ENCODE assay signal across 10 cellular contexts in the genomic region with DNA sequence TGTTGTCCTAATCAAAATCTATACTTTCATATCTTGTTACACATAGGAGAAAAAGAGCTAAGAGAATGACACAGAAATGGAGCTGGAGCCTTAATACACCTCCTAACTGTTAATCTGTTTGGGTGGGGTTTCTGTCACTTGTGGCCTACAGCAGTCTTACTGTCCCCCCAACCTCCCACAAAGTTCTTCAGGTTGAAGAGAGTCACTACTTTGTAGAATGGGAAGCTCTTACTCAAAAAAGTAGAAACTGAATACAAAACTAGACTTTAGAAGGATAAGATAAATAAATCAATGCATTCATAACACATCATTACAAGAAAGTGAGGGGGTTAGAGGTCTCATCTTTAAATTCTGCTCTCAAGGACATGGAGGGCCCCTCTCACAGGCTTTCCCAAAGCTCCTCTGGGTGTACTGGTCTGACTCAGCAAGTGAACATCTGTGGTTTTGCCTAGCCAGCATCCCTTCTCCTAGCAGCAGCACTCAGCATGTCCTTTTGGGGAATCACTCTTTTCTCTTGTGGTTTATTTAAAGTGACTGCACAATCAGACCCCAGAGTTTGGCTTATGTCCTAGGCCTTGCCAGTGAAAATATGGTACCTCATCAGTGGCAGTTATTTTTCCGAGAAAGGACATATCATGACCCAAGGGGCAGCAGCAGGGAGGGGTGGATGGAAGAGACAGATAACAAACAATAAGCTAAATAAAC. TPM values are rescaled to one million over a fixed set of nuclear protein-coding genes. Genes with fewer than 3 reads are reported as not detected.
DNase-seq lines count a peak whose midpoint lies in the region; ATAC-seq and TF ChIP-seq lines count a peak whose summit lies in the region.
"Had no signal": no experiment of that assay in that cellular context is flagged by ENCODE, and none has a peak within 500 bp of the region (broad histone marks: within the 10 kb centered on the region; RNA-seq: fewer than 3 reads in every experiment).

No MANE protein-coding gene starts in this region.

- H3K4me2 ChIP-seq in PC-9, result peak overlapping the region; percentile 6

- peaks cover 66% of the 10 kb centered on the region for H3K4me1 ChIP-seq in PC-9 (replicated peaks; ENCODE audit: insufficient read depth)

- H3K27me3 Mint-ChIP-seq in activated T-cell treated with anti-CD3 and anti-CD28 coated beads, Interleukin-2, amount 50 U/mL, for 4 hours (ENCODE audit: low read depth), result peaks cover 5% of the 10 kb centered on the region
- peaks cover 27% of the 10 kb centered on the region for H3K27me3 Mint-ChIP-seq in activated T-cell treated with anti-CD3 and anti-CD28 coated beads, Interleukin-2, amount 50 U/mL, for 24 hours
- no peaks in the 10 kb centered on the region for H3K27me3 Mint-ChIP-seq in stimulated activated memory B cell treated with anti-CD40 and anti-IgM and Interleukin-4, amounts not matched to agents 10 μg/mL and 1 μg/mL and 100 μg/mL, for 72 hours

- peaks cover 2% of the 10 kb centered on the region for H3K36me3 Mint-ChIP-seq in activated T-cell treated with anti-CD3 and anti-CD28 coated beads, Interleukin-2, amount 50 U/mL, for 4 hours (ENCODE audit: insufficient read depth)
- H3K36me3 Mint-ChIP-seq in activated T-cell treated with anti-CD3 and anti-CD28 coated beads, Interleukin-2, amount 50 U/mL, for 24 hours (ENCODE audit: low read depth), result no peaks in the 10 kb centered on the region
- H3K36me3 Mint-ChIP-seq in stimulated activated memory B cell treated with anti-CD40 and anti-IgM and Interleukin-4, amounts not matched to agents 10 μg/mL and 1 μg/mL and 100 μg/mL, for 72 hours, result no peaks in the 10 kb centered on the region

- intact Hi-C loops in PC-9 (cut with micrococcal nuclease; ENCODE audit: unreplicated experiment), result loop anchor here (2.0 kb wide), 1 partner anchor 28 kb away; the partner anchor contains the start of gene COA1

- no peak overlapping the region for H2AFZ ChIP-seq in PC-9

- no peaks in the 10 kb centered on the region for H3K9me3 ChIP-seq in PC-9 (ENCODE audit: insufficient read depth, low read depth)

- no peak overlapping the region for H3K27ac ChIP-seq in PC-9

- BruUV-seq in PC-9 (replicated peaks; lab: Mats Ljungman, UMichigan), result no TSS peak

- no peak overlapping the region for H3K27ac Mint-ChIP-seq in activated T-cell treated with anti-CD3 and anti-CD28 coated beads, Interleukin-2, amount 50 U/mL, for 24 hours
- H3K27ac Mint-ChIP-seq in stimulated activated memory B cell treated with anti-CD40 and anti-IgM and Interleukin-4, amounts not matched to agents 10 μg/mL and 1 μg/mL and 100 μg/mL, for 72 hours, result no peak overlapping the region

- H3K36me3 ChIP-seq in PC-9 (ENCODE audit: low read depth), result no peaks in the 10 kb centered on the region

- DNase-seq in activated T-cell treated with anti-CD3 and anti-CD28 coated beads, Interleukin-2, amount 50 U/mL, for 4 hours, result no peak
- DNase-seq in activated T-cell treated with anti-CD3 and anti-CD28 coated beads, Interleukin-2, amount 50 U/mL, for 24 hours, result no peak
- DNase-seq in PC-9, result peak in 1 of 2 experiments; percentile 54
- peak; percentile 54 for DNase-seq in dedifferentiated amniotic fluid mesenchymal stem cell (ENCODE audit: extremely low spot score)
- no peak for DNase-seq in stimulated activated naive CD4-positive, alpha-beta T cell (lab: John Stamatoyannopoulos, UW)
- no peak for DNase-seq in NCI-H446 treated with DMSO at 0.1 percent for 48 hours (lab: John Stamatoyannopoulos, UW)
- DNase-seq in D341Med (ENCODE audit: low spot score), result no peak
- DNase-seq: activated CD8-positive, alpha-beta memory T cell treated with anti-CD3 and anti-CD28 coated beads, Interleukin-2, amount 50 U/mL, for 4 hours; left cardiac atrium had no signal

- no peaks in the 10 kb centered on the region for H3K9me3 Mint-ChIP-seq in activated T-cell treated with anti-CD3 and anti-CD28 coated beads, Interleukin-2, amount 50 U/mL, for 4 hours
- H3K9me3 Mint-ChIP-seq in activated T-cell treated with anti-CD3 and anti-CD28 coated beads, Interleukin-2, amount 50 U/mL, for 24 hours, result no peaks in the 10 kb centered on the region
- no peaks in the 10 kb centered on the region for H3K9me3 Mint-ChIP-seq in stimulated activated memory B cell treated with anti-CD40 and anti-IgM and Interleukin-4, amounts not matched to agents 10 μg/mL and 1 μg/mL and 100 μg/mL, for 72 hours

- no peaks in the 10 kb centered on the region for H3K27me3 ChIP-seq in PC-9 (ENCODE audit: insufficient read depth, low read depth)

- peaks cover 25% of the 10 kb centered on the region for H3K4me1 Mint-ChIP-seq in activated T-cell treated with anti-CD3 and anti-CD28 coated beads, Interleukin-2, amount 50 U/mL, for 4 hours (ENCODE audit: low read depth)
- H3K4me1 Mint-ChIP-seq in activated T-cell treated with anti-CD3 and anti-CD28 coated beads, Interleukin-2, amount 50 U/mL, for 24 hours (ENCODE audit: low read depth), result peaks cover 39% of the 10 kb centered on the region
- peaks cover 11% of the 10 kb centered on the region for H3K4me1 Mint-ChIP-seq in stimulated activated memory B cell treated with anti-CD40 and anti-IgM and Interleukin-4, amounts not matched to agents 10 μg/mL and 1 μg/mL and 100 μg/mL, for 72 hours

- peak overlapping the region; percentile 68 for H3K4me3 Mint-ChIP-seq in activated T-cell treated with anti-CD3 and anti-CD28 coated beads, Interleukin-2, amount 50 U/mL, for 4 hours
- no peak overlapping the region for H3K4me3 Mint-ChIP-seq in activated T-cell treated with anti-CD3 and anti-CD28 coated beads, Interleukin-2, amount 50 U/mL, for 24 hours
- H3K4me3 Mint-ChIP-seq in stimulated activated memory B cell treated with anti-CD40 and anti-IgM and Interleukin-4, amounts not matched to agents 10 μg/mL and 1 μg/mL and 100 μg/mL, for 72 hours, result peak overlapping the region; percentile 23

- no peak for TF ChIP-seq CTCF in PC-9 (conservative IDR thresholded peaks at IDR 0.05)

- H3F3A ChIP-seq in PC-9 (ENCODE audit: insufficient read depth, low read depth), result peaks cover 37% of the 10 kb centered on the region

- no peak for ATAC-seq in activated T-cell treated with anti-CD3 and anti-CD28 coated beads, Interleukin-2, amount 50 U/mL, for 4 hours
- ATAC-seq in stimulated activated memory B cell treated with anti-CD40 and anti-IgM and Interleukin-4, amounts not matched to agents 10 μg/mL and 1 μg/mL and 100 μg/mL, for 72 hours, result no peak

- no peak overlapping the region for H3K4me3 ChIP-seq in PC-9

- H4K20me1 ChIP-seq in PC-9 (ENCODE audit: insufficient read depth), result no peaks in the 10 kb centered on the region

- H3K9me2 ChIP-seq in PC-9 (ENCODE audit: insufficient read depth), result no peaks in the 10 kb centered on the region

- POLR2A ChIA-PET in PC-9 (lab: Charles Lee; ENCODE audit: unreplicated experiment), result interaction anchor here (0.6 to 0.7 kb wide), 2 partner anchors 82 to 135 kb away, joined by 3 to 5 read pairs; no protein-coding TSS in a partner anchor

- CTCF ChIA-PET in PC-9 (lab: Charles Lee), result interaction anchor here (0.6 to 0.9 kb wide), 3 partner anchors 34 to 174 kb away, joined by 3 to 11 read pairs (median 3); partner anchors contain the start of gene STK17A

- H3K79me2 ChIP-seq in PC-9 (ENCODE audit: low read depth), result peaks cover 20% of the 10 kb centered on the region

RNA-seq across cellular contexts. Expression of gene BLVRA, which starts 2.0 kb away (rescaled TPM):
- total RNA-seq in activated T-cell treated with anti-CD3 and anti-CD28 coated beads, Interleukin-2, amount 50 U/mL, for 4 hours, result 10 to 100 TPM; 20.7 to 24.9 (median 23.7) TPM
- total RNA-seq in PC-9 (2021), result 36.4 and 49.5 TPM in 2 replicates

RNA-seq across cellular contexts. Expression of gene COA1, which starts 27.2 kb away (rescaled TPM):
- total RNA-seq in activated T-cell treated with anti-CD3 and anti-CD28 coated beads, Interleukin-2, amount 50 U/mL, for 4 hours, result 10 to 100 TPM; 51.4 to 56.7 (median 51.5) TPM
- 128 and 151 TPM in 2 replicates for total RNA-seq in PC-9 (2021)
